Comparison of ENCODE assay signal across 1 cellular context in genomic region chr15:74535388-74536084, GRCh38.
TF ChIP-seq lines count a peak whose summit lies in the region.

No MANE protein-coding gene starts in this region.

TF ChIP-seq in H1, 55 proteins besides CTCF, POLR2A, EP300 and RAD21:
- TF ChIP-seq EGR1 (IDR thresholded peaks at IDR 0.05; ENCODE audit: borderline replicate concordance, low read depth, low read length) (no peak), CEBPB (IDR thresholded peaks at IDR 0.05; ENCODE audit: low read depth, low read length) (no peak), BRCA1 (IDR thresholded peaks at IDR 0.05; ENCODE audit: low read depth, low read length) (no peak), ZNF274 (IDR thresholded peaks at IDR 0.05; ENCODE audit: borderline replicate concordance, extremely low read depth, low read length) (no peak), SUZ12 (IDR thresholded peaks at IDR 0.05; ENCODE audit: low read length) (no peak), NANOG (IDR thresholded peaks at IDR 0.05; ENCODE audit: insufficient read depth, low read depth, low read length, poor library complexity, severe bottlenecking) (no peak), SRF (IDR thresholded peaks at IDR 0.05; ENCODE audit: low read depth, low read length) (no peak), BCL11A (IDR thresholded peaks at IDR 0.05; ENCODE audit: low read depth in 2 of 2, low read length in 2 of 2) (no peak)
